In genomic region chr1:180167721-180168467, GRCh38 we compare ENCODE assay signal across 8 cellular contexts. TPM values are rescaled to one million over a fixed set of nuclear protein-coding genes. Genes with fewer than 3 reads are reported as not detected.
DNase-seq lines count a peak whose midpoint lies in the region; ATAC-seq, FAIRE-seq and TF ChIP-seq lines count a peak whose summit lies in the region.

No MANE protein-coding gene starts in this region.

- H3K9ac ChIP-seq in mesenchymal stem cell (ENCODE audit: low read length), result no peak overlapping the region

- H4K91ac ChIP-seq in mesenchymal stem cell (ENCODE audit: low read length), result peak overlapping the region; percentile 25

- H2AK5ac ChIP-seq in mesenchymal stem cell (ENCODE audit: low read length, severe bottlenecking), result no peak overlapping the region

- H3K18ac ChIP-seq in mesenchymal stem cell (ENCODE audit: low read depth in 1 of 2, low read length in 2 of 2), result peak overlapping the region in 1 of 2 experiments; percentile 18

- no peak overlapping the region for H3K23ac ChIP-seq in mesenchymal stem cell (ENCODE audit: low read length in 2 of 2)

- WGBS in mesenchymal stem cell, result 78% methylated on average over 13 of the region's 13 CpGs

- H3K4me1 ChIP-seq in mesenchymal stem cell (ENCODE audit: control insufficient read depth, insufficient read depth, low read depth, low read length), result peaks cover 17% of the 10 kb centered on the region

- no peak overlapping the region for H2BK15ac ChIP-seq in mesenchymal stem cell (ENCODE audit: low read depth, poor library complexity, severe bottlenecking)

- H3K4me3 ChIP-seq in bronchial epithelial cell (ENCODE audit: low read depth, low read length) (no peak overlapping the region), mesenchymal stem cell (ENCODE audit: insufficient read depth in 1 of 2, low read depth in 1 of 2, low read length in 2 of 2) (no peak overlapping the region)

- peaks cover 61% of the 10 kb centered on the region for H3K79me1 ChIP-seq in mesenchymal stem cell (replicated peaks; ENCODE audit: low read length, poor library complexity, severe bottlenecking)

- peak; percentile 69 for TF ChIP-seq CTCF in bronchial epithelial cell (IDR thresholded peaks at IDR 0.05; ENCODE audit: insufficient read depth, low read length, severe bottlenecking)

- no peak overlapping the region for H2BK120ac ChIP-seq in mesenchymal stem cell (ENCODE audit: low read depth, low read length)

- peaks cover 4% of the 10 kb centered on the region for H3K36me3 ChIP-seq in bronchial epithelial cell (ENCODE audit: control insufficient read depth, insufficient read depth, low read length)
- peaks cover 25 to 29% of the 10 kb centered on the region in 2 experiments for H3K36me3 ChIP-seq in mesenchymal stem cell (ENCODE audit: control insufficient read depth in 1 of 2, insufficient read depth in 2 of 2, low read depth in 1 of 2, low read length in 2 of 2)

- no peak overlapping the region for H3K4ac ChIP-seq in mesenchymal stem cell (ENCODE audit: low read depth in 1 of 2, low read length in 2 of 2)

- H2BK5ac ChIP-seq in mesenchymal stem cell (ENCODE audit: low read depth, low read length, poor library complexity, severe bottlenecking), result no peak overlapping the region

- no peak overlapping the region for H4K8ac ChIP-seq in mesenchymal stem cell (ENCODE audit: low read length)

- peak overlapping the region in 1 of 2 experiments; percentile 44 for H3K14ac ChIP-seq in mesenchymal stem cell (ENCODE audit: low read length in 2 of 2)

- no peak overlapping the region for H2AFZ ChIP-seq in mesenchymal stem cell (ENCODE audit: low read depth, low read length)

- no peak overlapping the region for H2BK12ac ChIP-seq in mesenchymal stem cell (ENCODE audit: low read length in 2 of 2)

- DNase-seq in A172 (ENCODE audit: low spot score) (peak; percentile 88), HuH-7.5 (ENCODE audit: low spot score) (peak; percentile 39), bronchial epithelial cell (ENCODE audit: low read depth) (peak; percentile 93), mesenchymal stem cell (no peak), SKM-1 treated with dmso at 0.1 percent for 144 hours (lab: John Stamatoyannopoulos, UW; ENCODE audit: unreplicated experiment) (no peak), KG1 (lab: John Stamatoyannopoulos, UW) (no peak), NCI-H345 treated with DMSO at 0.1 percent for 48 hours (lab: John Stamatoyannopoulos, UW; ENCODE audit: unreplicated experiment) (no peak)

- H3K4me2 ChIP-seq in mesenchymal stem cell (ENCODE audit: low read length, poor library complexity, severe bottlenecking), result no peak overlapping the region

- ATAC-seq in HG03108 (IDR thresholded peaks at IDR 0.05; ENCODE audit: unreplicated experiment), result no peak

- H3K27me3 ChIP-seq in bronchial epithelial cell (ENCODE audit: control insufficient read depth, insufficient read depth, low read length) (no peaks in the 10 kb centered on the region), mesenchymal stem cell (ENCODE audit: control insufficient read depth in 1 of 2, insufficient read depth in 1 of 2, low read length in 2 of 2) (no peaks in the 10 kb centered on the region)

- FAIRE-seq in bronchial epithelial cell (lab: Jason Lieb, UNC), result no peak

- peak overlapping the region; percentile 17 for H3K27ac ChIP-seq in mesenchymal stem cell (ENCODE audit: low read length, poor library complexity, severe bottlenecking)

- H3K9me3 ChIP-seq in mesenchymal stem cell (ENCODE audit: control insufficient read depth, low read length), result no peaks in the 10 kb centered on the region

RNA-seq across cellular contexts. Expression of gene QSOX1, which starts 13.2 kb away (rescaled TPM):
- total RNA-seq in A172 (2014; rRNA removed; shearing (Covaris generic)), result 222 and 273 TPM in 2 replicates
- 134 and 196 TPM in 2 replicates for total RNA-seq in bronchial epithelial cell
- polyA plus RNA-seq in mesenchymal stem cell (2013, experiment 1 of 2), result 320 TPM
- polyA plus RNA-seq in mesenchymal stem cell (2013, experiment 2 of 2), result 317 TPM

Comparison
In these comparisons a context has a peak if more than half of its experiments do, and no peak if none do; other contexts are left out.
1. DNase-seq: peak in A172 (single experiment), HuH-7.5 (single experiment) and bronchial epithelial cell (single experiment); none in mesenchymal stem cell (single experiment), SKM-1 treated with dmso at 0.1 percent for 144 hours (single experiment), KG1 (single experiment) and NCI-H345 treated with DMSO at 0.1 percent for 48 hours (single experiment).